ENCODE assay signal across 16 cellular contexts in genomic region chr5:103744159-103744558, GRCh38.
DNase-seq lines count a peak whose midpoint lies in the region; ATAC-seq and TF ChIP-seq lines count a peak whose summit lies in the region.
"Had no signal": no experiment of that assay in that cellular context is flagged by ENCODE, and none has a peak within 500 bp of the region (broad histone marks: within the 10 kb centered on the region; RNA-seq: fewer than 3 reads in every experiment).

No MANE protein-coding gene starts in this region.

- no peaks in the 10 kb centered on the region for H3K9me3 ChIP-seq in adipocyte (ENCODE audit: control insufficient read depth, low read length)

- H3K27me3 Mint-ChIP-seq in stimulated activated naive B cell treated with anti-CD40 and anti-IgM and Interleukin-4, amounts not matched to agents 10 μg/mL and 1 μg/mL and 100 μg/mL, for 72 hours, result no peaks in the 10 kb centered on the region
- no peaks in the 10 kb centered on the region for H3K27me3 Mint-ChIP-seq in activated naive CD4-positive, alpha-beta T cell treated with anti-CD3 and anti-CD28 coated beads, Interleukin-2, amount 10 ng/mL, durations not matched to agents 7 days and 5 days
- H3K27me3 Mint-ChIP-seq: B cell, progenitor cell of endocrine pancreas had no signal

- H3K9me3 Mint-ChIP-seq in stimulated activated naive B cell treated with anti-CD40 and anti-IgM and Interleukin-4, amounts not matched to agents 10 μg/mL and 1 μg/mL and 100 μg/mL, for 72 hours, result no peaks in the 10 kb centered on the region
- H3K9me3 Mint-ChIP-seq in activated naive CD4-positive, alpha-beta T cell treated with anti-CD3 and anti-CD28 coated beads, Interleukin-2, amount 10 ng/mL, durations not matched to agents 7 days and 5 days, result no peaks in the 10 kb centered on the region

- no peak for ATAC-seq in stimulated activated naive B cell treated with anti-CD40 and anti-IgM and Interleukin-4, amounts not matched to agents 10 μg/mL and 1 μg/mL and 100 μg/mL, for 72 hours (replicated peaks)
- ATAC-seq in GM19397 (IDR thresholded peaks at IDR 0.05; ENCODE audit: unreplicated experiment), result no peak
- ATAC-seq: foreskin keratinocyte had no signal

- no peaks in the 10 kb centered on the region for H3K36me3 ChIP-seq in adipocyte (ENCODE audit: control insufficient read depth, insufficient read depth, low read length, severe bottlenecking)

- no peak overlapping the region for H3K4me3 Mint-ChIP-seq in stimulated activated naive B cell treated with anti-CD40 and anti-IgM and Interleukin-4, amounts not matched to agents 10 μg/mL and 1 μg/mL and 100 μg/mL, for 72 hours
- no peak overlapping the region for H3K4me3 Mint-ChIP-seq in activated naive CD4-positive, alpha-beta T cell treated with anti-CD3 and anti-CD28 coated beads, Interleukin-2, amount 10 ng/mL, durations not matched to agents 7 days and 5 days
- H3K4me3 Mint-ChIP-seq: B cell, HFFc6 had no signal

- H3K4me3 ChIP-seq in adipocyte (ENCODE audit: low read length), result no peak overlapping the region
- H3K4me3 ChIP-seq in fibroblast of villous mesenchyme (ENCODE audit: low read depth, low read length), result no peak overlapping the region

- no peaks in the 10 kb centered on the region for H3K36me3 Mint-ChIP-seq in stimulated activated naive B cell treated with anti-CD40 and anti-IgM and Interleukin-4, amounts not matched to agents 10 μg/mL and 1 μg/mL and 100 μg/mL, for 72 hours
- no peaks in the 10 kb centered on the region for H3K36me3 Mint-ChIP-seq in activated naive CD4-positive, alpha-beta T cell treated with anti-CD3 and anti-CD28 coated beads, Interleukin-2, amount 10 ng/mL, durations not matched to agents 7 days and 5 days

- peaks cover 50% of the 10 kb centered on the region for H3K27me3 ChIP-seq in adipocyte (replicated peaks; ENCODE audit: control insufficient read depth, insufficient read depth, low read length)

- H3K4me1 ChIP-seq in adipocyte (ENCODE audit: control insufficient read depth, insufficient read depth, low read length), result peaks cover 19% of the 10 kb centered on the region
- H3K4me1 ChIP-seq: foreskin keratinocyte had no signal

- H3K27ac Mint-ChIP-seq in stimulated activated naive B cell treated with anti-CD40 and anti-IgM and Interleukin-4, amounts not matched to agents 10 μg/mL and 1 μg/mL and 100 μg/mL, for 72 hours, result no peak overlapping the region
- H3K27ac Mint-ChIP-seq in activated naive CD4-positive, alpha-beta T cell treated with anti-CD3 and anti-CD28 coated beads, Interleukin-2, amount 10 ng/mL, durations not matched to agents 7 days and 5 days, result no peak overlapping the region
- H3K27ac Mint-ChIP-seq: B cell, HFFc6, progenitor cell of endocrine pancreas had no signal

- DNase-seq in AG08396 (ENCODE audit: low spot score), result peak; percentile 11
- peak; percentile 48 for DNase-seq in HS-5 (ENCODE audit: low read depth)
- DNase-seq in adipocyte (ENCODE audit: low read depth), result peak; percentile 76
- DNase-seq in fibroblast of villous mesenchyme (ENCODE audit: low read depth), result peak; percentile 39
- DNase-seq in hippocampal formation (lab: John Stamatoyannopoulos, UW), result no peak
- no peak for DNase-seq in stimulated activated naive B cell treated with anti-CD40 and anti-IgM and Interleukin-4, amounts not matched to agents 10 μg/mL and 1 μg/mL and 100 μg/mL, for 72 hours
- no peak for DNase-seq in activated naive CD4-positive, alpha-beta T cell treated with anti-CD3 and anti-CD28 coated beads, Interleukin-2, amount 10 ng/mL, durations not matched to agents 7 days and 5 days
- DNase-seq: activated naive CD4-positive, alpha-beta T cell treated with anti-CD3 and anti-CD28 coated beads, Interleukin-2, amount 50 U/mL, for 16 hours; HFFc6; NCI-H69; SHP77 treated with DMSO at 0.1 percent for 48 hours; stimulated activated CD4-positive, alpha-beta T cell treated with anti-CD3 and anti-CD28 coated beads, Interleukin-2, amount 100 ng/mL, for 24 hours had no signal

- H3K4me1 Mint-ChIP-seq in stimulated activated naive B cell treated with anti-CD40 and anti-IgM and Interleukin-4, amounts not matched to agents 10 μg/mL and 1 μg/mL and 100 μg/mL, for 72 hours, result no peaks in the 10 kb centered on the region
- no peaks in the 10 kb centered on the region for H3K4me1 Mint-ChIP-seq in activated naive CD4-positive, alpha-beta T cell treated with anti-CD3 and anti-CD28 coated beads, Interleukin-2, amount 10 ng/mL, durations not matched to agents 7 days and 5 days
- H3K4me1 Mint-ChIP-seq: B cell had no signal

- CTCF ChIA-PET in activated naive CD4-positive, alpha-beta T cell treated with anti-CD3 and anti-CD28 coated beads, Interleukin-2, amount 10 ng/mL, durations not matched to agents 7 days and 5 days (lab: Charles Lee), result no interaction called here

- no peak for TF ChIP-seq CTCF in fibroblast of villous mesenchyme (IDR thresholded peaks at IDR 0.05; ENCODE audit: insufficient read depth, low read depth, low read length)

- H3K9ac ChIP-seq in adipocyte (ENCODE audit: low read length), result no peak overlapping the region

Comparison
In these comparisons a context has a peak if more than half of its experiments do, and no peak if none do; other contexts are left out.
1. DNase-seq: peak in AG08396 (single experiment), HS-5 (single experiment), adipocyte (single experiment) and fibroblast of villous mesenchyme (single experiment); none in hippocampal formation (0 of 2), stimulated activated naive B cell treated with anti-CD40 and anti-IgM and Interleukin-4, amounts not matched to agents 10 μg/mL and 1 μg/mL and 100 μg/mL, for 72 hours (single experiment) and activated naive CD4-positive, alpha-beta T cell treated with anti-CD3 and anti-CD28 coated beads, Interleukin-2, amount 10 ng/mL, durations not matched to agents 7 days and 5 days (single experiment).